22 cellular contexts compared by ENCODE assay signal in the genomic region with DNA sequence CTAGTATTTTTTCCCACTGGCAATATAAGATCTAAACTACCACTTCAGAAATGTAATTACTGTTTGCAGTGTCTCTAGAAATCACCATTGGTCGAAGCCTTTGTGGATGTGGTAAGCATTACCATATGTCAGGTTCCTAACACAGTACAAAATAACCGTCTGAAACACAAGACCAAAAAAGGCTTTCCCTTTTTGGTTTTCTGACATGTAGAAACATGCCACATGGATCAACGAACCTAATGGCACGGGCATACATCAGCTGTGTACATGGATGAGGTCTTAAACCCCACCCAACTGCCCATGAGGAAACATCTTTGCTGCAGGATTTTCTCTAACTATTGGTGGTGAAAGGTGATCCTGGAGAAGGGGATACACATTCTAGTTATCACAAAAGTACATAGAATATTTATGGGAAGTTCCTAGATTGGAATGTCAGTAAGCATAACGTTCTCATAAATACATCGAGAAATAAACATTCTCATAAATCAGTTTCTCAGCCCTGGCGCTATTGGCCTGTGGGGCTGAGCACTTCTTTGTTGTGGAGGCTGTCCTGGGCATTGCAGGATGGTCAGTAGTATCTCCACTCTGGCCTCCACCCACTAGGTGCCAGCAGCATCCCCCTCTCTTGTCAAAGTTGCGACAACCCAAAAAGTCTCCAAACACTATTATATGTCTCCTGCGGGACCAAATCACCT. TPM values are rescaled to one million over a fixed set of nuclear protein-coding genes. Genes with fewer than 3 reads are reported as not detected.
DNase-seq lines count a peak whose midpoint lies in the region; ATAC-seq and TF ChIP-seq lines count a peak whose summit lies in the region.
"Had no signal": no experiment of that assay in that cellular context is flagged by ENCODE, and none has a peak within 500 bp of the region (broad histone marks: within the 10 kb centered on the region; RNA-seq: fewer than 3 reads in every experiment).

No MANE protein-coding gene starts in this region.

- H3K4me1 Mint-ChIP-seq in HFFc6 (ENCODE audit: low read depth) (peaks cover 81% of the 10 kb centered on the region), osteocyte (ENCODE audit: unreplicated experiment) (peaks cover 80% of the 10 kb centered on the region)
- H3K4me1 Mint-ChIP-seq in activated CD8-positive, alpha-beta T cell treated with anti-CD3 and anti-CD28 coated beads for 36 hours (ENCODE audit: low read depth): no peaks in the 10 kb centered on the region
- H3K4me1 Mint-ChIP-seq: activated naive CD4-positive, alpha-beta T cell treated with anti-CD3 and anti-CD28 coated beads, Interleukin-2, amount 10 ng/mL, durations not matched to agents 7 days and 5 days had no signal

- peak overlapping the region; percentile 48 for H3K4me2 ChIP-seq in BLaER1

- CTCF ChIA-PET in activated CD8-positive, alpha-beta T cell treated with anti-CD3 and anti-CD28 coated beads for 36 hours (lab: Charles Lee): no interaction called here

- no peaks in the 10 kb centered on the region for H3K36me3 ChIP-seq in BLaER1
- H3K36me3 ChIP-seq: pancreas, sigmoid colon had no signal

- H3K27ac Mint-ChIP-seq in HFFc6: peak overlapping the region; percentile 84
- peak overlapping the region; percentile 96 for H3K27ac Mint-ChIP-seq in osteocyte (ENCODE audit: unreplicated experiment)
- no peak overlapping the region for H3K27ac Mint-ChIP-seq in activated CD8-positive, alpha-beta T cell treated with anti-CD3 and anti-CD28 coated beads for 36 hours
- H3K27ac Mint-ChIP-seq: activated naive CD4-positive, alpha-beta T cell treated with anti-CD3 and anti-CD28 coated beads, Interleukin-2, amount 10 ng/mL, durations not matched to agents 7 days and 5 days; activated T-cell treated with anti-CD3 and anti-CD28 coated beads, Interleukin-2, amount 50 U/mL, for 72 hours had no signal

- DNase-seq in HFFc6 (no peak), fibroblast of peridontal ligament (ENCODE audit: extremely low read depth) (peak; percentile 76), osteocyte (ENCODE audit: extremely low spot score, unreplicated experiment) (no peak)
- DNase-seq in activated CD8-positive, alpha-beta T cell treated with anti-CD3 and anti-CD28 coated beads for 36 hours: no peak
- DNase-seq: activated naive CD4-positive, alpha-beta T cell treated with anti-CD3 and anti-CD28 coated beads, Interleukin-2, amount 10 ng/mL, durations not matched to agents 7 days and 5 days; activated T-cell treated with anti-CD3 and anti-CD28 coated beads, Interleukin-2, amount 50 U/mL, for 72 hours; anterior cingulate cortex; caudate nucleus; dorsolateral prefrontal cortex; mesendoderm; NCI-H1105; NCI-H2081; NCI-H446 treated with DMSO at 0.1 percent for 48 hours; OCI-M1; pancreas; substantia nigra had no signal

- intact Hi-C loops in activated CD8-positive, alpha-beta T cell treated with anti-CD3 and anti-CD28 coated beads for 36 hours (cut with micrococcal nuclease): no loop called here

- no peak overlapping the region for H3K9ac ChIP-seq in BLaER1

- no peak overlapping the region for H3K4me3 ChIP-seq in BLaER1
- H3K4me3 ChIP-seq: dorsolateral prefrontal cortex, pancreas, sigmoid colon had no signal

- H3K9me3 ChIP-seq in BLaER1: peaks cover 5% of the 10 kb centered on the region
- H3K9me3 ChIP-seq: pancreas, sigmoid colon had no signal

- H3K4me3 Mint-ChIP-seq in HFFc6 (no peak overlapping the region), osteocyte (ENCODE audit: unreplicated experiment) (no peak overlapping the region)
- H3K4me3 Mint-ChIP-seq in activated CD8-positive, alpha-beta T cell treated with anti-CD3 and anti-CD28 coated beads for 36 hours: no peak overlapping the region
- H3K4me3 Mint-ChIP-seq: activated naive CD4-positive, alpha-beta T cell treated with anti-CD3 and anti-CD28 coated beads, Interleukin-2, amount 10 ng/mL, durations not matched to agents 7 days and 5 days; activated T-cell treated with anti-CD3 and anti-CD28 coated beads, Interleukin-2, amount 50 U/mL, for 72 hours had no signal

- TF ChIP-seq CTCF in HFFc6 (IDR thresholded peaks at IDR 0.05) (no peak; the same call in 1 of the 2 replicates), osteocyte (IDR thresholded peaks at IDR 0.05) (no peak)
- TF ChIP-seq CTCF in activated CD8-positive, alpha-beta T cell treated with anti-CD3 and anti-CD28 coated beads for 36 hours (IDR thresholded peaks at IDR 0.05): no peak

- peaks cover 31% of the 10 kb centered on the region for H3K4me1 ChIP-seq in BLaER1
- H3K4me1 ChIP-seq: pancreas, sigmoid colon had no signal

- POLR2A ChIA-PET in activated CD8-positive, alpha-beta T cell treated with anti-CD3 and anti-CD28 coated beads for 36 hours (lab: Charles Lee): no interaction called here

- ATAC-seq in GM18867 (IDR thresholded peaks at IDR 0.05; ENCODE audit: unreplicated experiment) (no peak), GM18909 (IDR thresholded peaks at IDR 0.05; ENCODE audit: poor library complexity, unreplicated experiment) (no peak)
- no peak for ATAC-seq in activated CD8-positive, alpha-beta T cell treated with anti-CD3 and anti-CD28 coated beads for 36 hours
- ATAC-seq: activated T-cell treated with anti-CD3 and anti-CD28 coated beads, Interleukin-2, amount 50 U/mL, for 72 hours had no signal

- H3K27me3 Mint-ChIP-seq in HFFc6 (ENCODE audit: insufficient read depth) (no peaks in the 10 kb centered on the region; the same call in none of the 2 replicates), osteocyte (ENCODE audit: unreplicated experiment) (no peaks in the 10 kb centered on the region)
- H3K27me3 Mint-ChIP-seq in activated CD8-positive, alpha-beta T cell treated with anti-CD3 and anti-CD28 coated beads for 36 hours: no peaks in the 10 kb centered on the region

- no peak overlapping the region for H3K27ac ChIP-seq in BLaER1
- H3K27ac ChIP-seq: dorsolateral prefrontal cortex, pancreas had no signal

- H4K20me1 ChIP-seq in BLaER1: no peaks in the 10 kb centered on the region

- H3K9me3 Mint-ChIP-seq in HFFc6 (peaks cover 3% of the 10 kb centered on the region), osteocyte (ENCODE audit: unreplicated experiment) (no peaks in the 10 kb centered on the region)
- H3K9me3 Mint-ChIP-seq in activated CD8-positive, alpha-beta T cell treated with anti-CD3 and anti-CD28 coated beads for 36 hours: no peaks in the 10 kb centered on the region
- H3K9me3 Mint-ChIP-seq: activated naive CD4-positive, alpha-beta T cell treated with anti-CD3 and anti-CD28 coated beads, Interleukin-2, amount 10 ng/mL, durations not matched to agents 7 days and 5 days had no signal

- no peaks in the 10 kb centered on the region for H3K27me3 ChIP-seq in BLaER1
- H3K27me3 ChIP-seq: pancreas, sigmoid colon had no signal

- H3K36me3 Mint-ChIP-seq in HFFc6 (ENCODE audit: low read depth): peaks cover 9% of the 10 kb centered on the region
- H3K36me3 Mint-ChIP-seq in osteocyte (ENCODE audit: unreplicated experiment): no peaks in the 10 kb centered on the region
- no peaks in the 10 kb centered on the region for H3K36me3 Mint-ChIP-seq in activated CD8-positive, alpha-beta T cell treated with anti-CD3 and anti-CD28 coated beads for 36 hours (ENCODE audit: low read depth)
- H3K36me3 Mint-ChIP-seq: activated naive CD4-positive, alpha-beta T cell treated with anti-CD3 and anti-CD28 coated beads, Interleukin-2, amount 10 ng/mL, durations not matched to agents 7 days and 5 days had no signal

RNA-seq across cellular contexts. Expression of a gene that starts 9.0 kb away (rescaled TPM):
- 10 to 100 TPM in 3 of 6 experiments, 1 to 10 TPM in 3; 3.7 to 11.6 (median 9.7) TPM for total RNA-seq in HFFc6 (2021; fragmentation: NEBNext Ultra II Directional; extraction: Animal tissue kit (Norgen Biotek cat#: 25700))
- total RNA-seq in osteocyte: 10.7 and 11.4 TPM in 2 replicates
- not detected for total RNA-seq in activated CD8-positive, alpha-beta T cell treated with anti-CD3 and anti-CD28 coated beads for 36 hours
- total RNA-seq: activated CD8-positive, alpha-beta memory T cell treated with anti-CD3 and anti-CD28 coated beads for 36 hours; activated T-cell treated with anti-CD3 and anti-CD28 coated beads, Interleukin-2, amount 50 U/mL, for 72 hours; kidney epithelial cell had no signal

Comparison
In these comparisons a context has a peak if more than half of its experiments do, and no peak if none do; other contexts are left out.
1. RNA of a gene that starts 9.0 kb away (total RNA-seq): 10.7 to 11.4 TPM in osteocyte and 3.7 to 11.6 TPM in HFFc6; not detected in activated CD8-positive, alpha-beta T cell treated with anti-CD3 and anti-CD28 coated beads for 36 hours; every median in the first group is over 4 times any median in the second.